ENCODE assay signal across 8 cellular contexts in genomic region chr11:5625281-5625680, GRCh38. TPM values are rescaled to one million over a fixed set of nuclear protein-coding genes. Genes with fewer than 3 reads are reported as not detected.
A peak's percentile ranks its signal among the peaks of the same experiment; 100 is the strongest.
DNase-seq lines count a peak whose midpoint lies in the region; TF ChIP-seq lines count a peak whose summit lies in the region.

No MANE protein-coding gene starts in this region.

- H3K9ac ChIP-seq in fibroblast of lung (ENCODE audit: insufficient read depth, low read length), result no peak overlapping the region
- peak overlapping the region; percentile 63 for H3K9ac ChIP-seq in rectal smooth muscle tissue (ENCODE audit: low read length)
- no peak overlapping the region for H3K9ac ChIP-seq in mesendoderm (ENCODE audit: low read length)

- TF ChIP-seq CTCF in GM12865 (IDR thresholded peaks at IDR 0.05; ENCODE audit: insufficient read depth, low read depth, low read length, missing control alignments) (no peak), Peyer's patch (IDR thresholded peaks at IDR 0.05) (no peak), fibroblast of lung (conservative IDR thresholded peaks at IDR 0.05 in 1 of 2, IDR thresholded peaks at IDR 0.05 in 1 of 2; ENCODE audit: low read depth in 1 of 2, low read length in 2 of 2) (no peak)

- no peak overlapping the region for H2AK5ac ChIP-seq in mesendoderm (ENCODE audit: low read length)

- DNase-seq in GM12865 (ENCODE audit: low read depth) (peak; percentile 23), Peyer's patch (no peak), fibroblast of lung (ENCODE audit: low read depth in 2 of 2) (no peak), mesendoderm (no peak), SKM-1 treated with dmso at 0.1 percent for 144 hours (lab: John Stamatoyannopoulos, UW; ENCODE audit: unreplicated experiment) (no peak), kidney tubule cell (ENCODE audit: low spot score) (no peak), NCI-H1092 treated with DMSO at 0.1 percent for 48 hours (lab: John Stamatoyannopoulos, UW) (no peak)

- H4K20me1 ChIP-seq in fibroblast of lung (ENCODE audit: control insufficient read depth, extremely low read depth, insufficient read depth, low read length), result no peaks in the 10 kb centered on the region

- no CpG with 5 or more reads among the region's 4 CpGs for WGBS in mesendoderm (ENCODE audit: extremely low coverage, insufficient coverage, low lambda C conversion rate)

- no peak for TF ChIP-seq POLR2A in Peyer's patch (IDR thresholded peaks at IDR 0.05)

- no peak overlapping the region for H4K5ac ChIP-seq in mesendoderm (ENCODE audit: low read length)

- no peak overlapping the region for H2BK15ac ChIP-seq in mesendoderm (replicated peaks; ENCODE audit: low read depth)

- H3K79me2 ChIP-seq in fibroblast of lung (ENCODE audit: control insufficient read depth, insufficient read depth, low read length) (no peaks in the 10 kb centered on the region), mesendoderm (ENCODE audit: control insufficient read depth, insufficient read depth, low read length) (no peaks in the 10 kb centered on the region)

- no peak overlapping the region for H3K23ac ChIP-seq in mesendoderm (ENCODE audit: low read length)

- H2BK5ac ChIP-seq in mesendoderm (ENCODE audit: low read length), result no peak overlapping the region

- no peak overlapping the region for H4K8ac ChIP-seq in mesendoderm (ENCODE audit: low read depth, low read length)

- peaks cover 0 to 34% (median 5%) of the 10 kb centered on the region in 4 donors for H3K4me1 ChIP-seq in Peyer's patch
- peaks cover 11% of the 10 kb centered on the region for H3K4me1 ChIP-seq in fibroblast of lung (ENCODE audit: control insufficient read depth, extremely low read depth, insufficient read depth, low read length)
- H3K4me1 ChIP-seq in rectal smooth muscle tissue (ENCODE audit: control insufficient read depth, insufficient read depth, low read length), result peaks cover 8% of the 10 kb centered on the region
- no peaks in the 10 kb centered on the region for H3K4me1 ChIP-seq in mesendoderm (ENCODE audit: control insufficient read depth, low read depth, low read length)

- H3K18ac ChIP-seq in mesendoderm (ENCODE audit: low read length), result no peak overlapping the region

- H3K9me3 ChIP-seq in Peyer's patch (no peaks in the 10 kb centered on the region), fibroblast of lung (ENCODE audit: control insufficient read depth, insufficient read depth, low read depth, low read length) (no peaks in the 10 kb centered on the region)

- peak overlapping the region; percentile 92 for H3K4me2 ChIP-seq in fibroblast of lung (ENCODE audit: extremely low read depth, insufficient read depth, low read length)
- H3K4me2 ChIP-seq in mesendoderm (ENCODE audit: low read length), result no peak overlapping the region

- no peaks in the 10 kb centered on the region for H3K36me3 ChIP-seq in Peyer's patch
- H3K36me3 ChIP-seq in fibroblast of lung (ENCODE audit: control insufficient read depth, insufficient read depth, low read length), result no peaks in the 10 kb centered on the region
- no peaks in the 10 kb centered on the region for H3K36me3 ChIP-seq in rectal smooth muscle tissue (ENCODE audit: control insufficient read depth, insufficient read depth, low read length)
- H3K36me3 ChIP-seq in mesendoderm (ENCODE audit: control insufficient read depth, insufficient read depth, low read length), result no peaks in the 10 kb centered on the region

- H3K4ac ChIP-seq in mesendoderm (ENCODE audit: low read depth, low read length), result no peak overlapping the region

- no peaks in the 10 kb centered on the region for H3K79me1 ChIP-seq in mesendoderm (ENCODE audit: low read length)

- H3K27ac ChIP-seq in Peyer's patch, result peak overlapping the region; percentile 69 to 87 (median 78)
- peak overlapping the region; percentile 46 for H3K27ac ChIP-seq in fibroblast of lung (ENCODE audit: insufficient read depth, low read length)
- peak overlapping the region; percentile 57 for H3K27ac ChIP-seq in rectal smooth muscle tissue (ENCODE audit: low read depth, low read length)
- no peak overlapping the region for H3K27ac ChIP-seq in mesendoderm (ENCODE audit: low read depth, low read length)

- H2AFZ ChIP-seq in fibroblast of lung (ENCODE audit: low read length), result peak overlapping the region; percentile 96

- H3K4me3 ChIP-seq in GM12865 (ENCODE audit: low read depth, low read length) (peak overlapping the region; percentile 55), Peyer's patch (peak overlapping the region; percentile 50 to 75 (median 57)), fibroblast of lung (replicated peaks in 1 of 4; ENCODE audit: control extremely low read depth in 1 of 4, insufficient read depth in 1 of 4, low read depth in 3 of 4, low read length in 4 of 4) (peak overlapping the region; percentile 68 to 83 (median 75)), rectal smooth muscle tissue (ENCODE audit: low read length) (peak overlapping the region; percentile 87), mesendoderm (ENCODE audit: low read length) (no peak overlapping the region)

- H3K56ac ChIP-seq in mesendoderm (ENCODE audit: low read length), result no peak overlapping the region

- no peak overlapping the region for H2BK120ac ChIP-seq in mesendoderm (ENCODE audit: low read depth, low read length)

- H3K27me3 ChIP-seq in Peyer's patch (no peaks in the 10 kb centered on the region), fibroblast of lung (ENCODE audit: control insufficient read depth, insufficient read depth, low read length) (no peaks in the 10 kb centered on the region), rectal smooth muscle tissue (ENCODE audit: control insufficient read depth, insufficient read depth, low read length) (no peaks in the 10 kb centered on the region), mesendoderm (ENCODE audit: insufficient read depth, low read length, poor library complexity) (no peaks in the 10 kb centered on the region)

RNA-seq across cellular contexts. Expression of gene TRIM34, which starts 0.5 kb away (rescaled TPM):
- total RNA-seq in Peyer's patch (10 to 100 TPM in 3 of 4 donors, 1 to 10 TPM in 1; 6.7 to 14.9 (median 11.0) TPM), fibroblast of lung (11.3 and 17.8 TPM in 2 replicates)
- polyA plus RNA-seq in fibroblast of lung, result 13.6 and 18.5 TPM in 2 replicates
- 7.1 and 7.9 TPM in 2 replicates for polyA plus RNA-seq in fibroblast of lung (2012)
- 1.7 and 5.5 TPM in 2 replicates for polyA minus RNA-seq in fibroblast of lung (ENCODE audit: low replicate concordance)
- polyA plus RNA-seq in mesendoderm (2013, experiment 1 of 2), result 0.72 TPM
- polyA plus RNA-seq in mesendoderm (2013, experiment 2 of 2), result 0.63 TPM

RNA-seq across cellular contexts. Expression of gene TRIM6, which starts 28.8 kb away (rescaled TPM):
- total RNA-seq in Peyer's patch, result 1 to 10 TPM in 3 of 4 donors, under 1 TPM in 1; 0.53 to 3.3 (median 1.3) TPM
- 4.9 and 8.6 TPM in 2 replicates for total RNA-seq in fibroblast of lung
- polyA plus RNA-seq in fibroblast of lung, result 8.2 and 13.8 TPM in 2 replicates
- 4.3 and 6.2 TPM in 2 replicates for polyA plus RNA-seq in fibroblast of lung (2012)
- 1.6 and 1.7 TPM in 2 replicates for polyA minus RNA-seq in fibroblast of lung (ENCODE audit: low replicate concordance)
- 13.8 TPM for polyA plus RNA-seq in mesendoderm (2013, experiment 1 of 2)
- polyA plus RNA-seq in mesendoderm (2013, experiment 2 of 2), result 12.9 TPM

RNA-seq across cellular contexts. Expression of gene OR52B6, which starts 44.6 kb away (rescaled TPM):
- total RNA-seq in Peyer's patch (not detected), fibroblast of lung (not detected in 2 replicates)
- not detected in 2 replicates for polyA plus RNA-seq in fibroblast of lung
- not detected in 2 replicates for polyA plus RNA-seq in fibroblast of lung (2012)
- polyA minus RNA-seq in fibroblast of lung (ENCODE audit: low replicate concordance), result not detected in 2 replicates
- not detected for polyA plus RNA-seq in mesendoderm (2013, experiment 1 of 2)
- polyA plus RNA-seq in mesendoderm (2013, experiment 2 of 2), result not detected

RNA-seq across cellular contexts. Expression of gene TRIM5, which starts 59.6 kb away (rescaled TPM):
- total RNA-seq in Peyer's patch, result 10 to 100 TPM in 3 of 4 donors, 1 to 10 TPM in 1; 8.1 to 55.3 (median 21.3) TPM
- 43.4 and 47.9 TPM in 2 replicates for total RNA-seq in fibroblast of lung
- polyA plus RNA-seq in fibroblast of lung, result 26.8 and 32.4 TPM in 2 replicates
- polyA plus RNA-seq in fibroblast of lung (2012), result 20.4 and 22.2 TPM in 2 replicates
- polyA minus RNA-seq in fibroblast of lung (ENCODE audit: low replicate concordance), result 11.9 and 19.4 TPM in 2 replicates
- 21.1 TPM for polyA plus RNA-seq in mesendoderm (2013, experiment 1 of 2)
- polyA plus RNA-seq in mesendoderm (2013, experiment 2 of 2), result 21.2 TPM
